In genomic region chr15:88906130-88906529, GRCh38 we compare ENCODE assay signal across 1 cellular context.
A peak's percentile ranks its signal among the peaks of the same experiment; 100 is the strongest.
TF ChIP-seq lines count a peak whose summit lies in the region.

No MANE protein-coding gene starts in this region.

TF ChIP-seq in K562, 482 proteins besides CTCF, POLR2A, EP300 and RAD21:
- TF ChIP-seq SNRNP70 (optimal IDR thresholded peaks at IDR 0.05; ENCODE audit: low read depth, low read length) (no peak), U2AF2 (optimal IDR thresholded peaks at IDR 0.05; ENCODE audit: low read depth, low read length) (no peak), ARID3B (CRISPR knock-in tag; IDR thresholded peaks at IDR 0.05; ENCODE audit: borderline replicate concordance) (no peak), HDGF (IDR thresholded peaks at IDR 0.05) (no peak), RBM25 (IDR thresholded peaks at IDR 0.05; ENCODE audit: low read depth, low read length, severe bottlenecking) (peak; percentile 90), IRF9 (tag; IDR thresholded peaks at IDR 0.05) (no peak), RBM22 (IDR thresholded peaks at IDR 0.05; ENCODE audit: low read depth, low read length, poor library complexity, severe bottlenecking) (no peak)
- TF ChIP-seq, protein P1, sequence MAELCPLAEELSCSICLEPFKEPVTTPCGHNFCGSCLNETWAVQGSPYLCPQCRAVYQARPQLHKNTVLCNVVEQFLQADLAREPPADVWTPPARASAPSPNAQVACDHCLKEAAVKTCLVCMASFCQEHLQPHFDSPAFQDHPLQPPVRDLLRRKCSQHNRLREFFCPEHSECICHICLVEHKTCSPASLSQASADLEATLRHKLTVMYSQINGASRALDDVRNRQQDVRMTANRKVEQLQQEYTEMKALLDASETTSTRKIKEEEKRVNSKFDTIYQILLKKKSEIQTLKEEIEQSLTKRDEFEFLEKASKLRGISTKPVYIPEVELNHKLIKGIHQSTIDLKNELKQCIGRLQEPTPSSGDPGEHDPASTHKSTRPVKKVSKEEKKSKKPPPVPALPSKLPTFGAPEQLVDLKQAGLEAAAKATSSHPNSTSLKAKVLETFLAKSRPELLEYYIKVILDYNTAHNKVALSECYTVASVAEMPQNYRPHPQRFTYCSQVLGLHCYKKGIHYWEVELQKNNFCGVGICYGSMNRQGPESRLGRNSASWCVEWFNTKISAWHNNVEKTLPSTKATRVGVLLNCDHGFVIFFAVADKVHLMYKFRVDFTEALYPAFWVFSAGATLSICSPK (IDR thresholded peaks at IDR 0.05; ENCODE audit: borderline replicate concordance): no peak
- TF ChIP-seq, protein P2, sequence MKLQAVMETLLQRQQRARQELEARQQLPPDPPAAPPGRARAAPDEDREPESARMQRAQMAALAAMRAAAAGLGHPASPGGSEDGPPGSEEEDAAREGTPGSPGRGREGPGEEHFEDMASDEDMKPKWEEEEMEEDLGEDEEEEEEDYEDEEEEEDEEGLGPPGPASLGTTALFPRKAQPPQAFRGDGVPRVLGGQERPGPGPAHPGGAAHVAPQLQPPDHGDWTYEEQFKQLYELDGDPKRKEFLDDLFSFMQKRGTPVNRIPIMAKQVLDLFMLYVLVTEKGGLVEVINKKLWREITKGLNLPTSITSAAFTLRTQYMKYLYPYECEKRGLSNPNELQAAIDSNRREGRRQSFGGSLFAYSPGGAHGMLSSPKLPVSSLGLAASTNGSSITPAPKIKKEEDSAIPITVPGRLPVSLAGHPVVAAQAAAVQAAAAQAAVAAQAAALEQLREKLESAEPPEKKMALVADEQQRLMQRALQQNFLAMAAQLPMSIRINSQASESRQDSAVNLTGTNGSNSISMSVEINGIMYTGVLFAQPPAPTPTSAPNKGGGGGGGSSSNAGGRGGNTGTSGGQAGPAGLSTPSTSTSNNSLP (IDR thresholded peaks at IDR 0.05; ENCODE audit: borderline replicate concordance, low read depth, low read length): no peak
